ENCODE assay signal across 8 cellular contexts in the genomic region with DNA sequence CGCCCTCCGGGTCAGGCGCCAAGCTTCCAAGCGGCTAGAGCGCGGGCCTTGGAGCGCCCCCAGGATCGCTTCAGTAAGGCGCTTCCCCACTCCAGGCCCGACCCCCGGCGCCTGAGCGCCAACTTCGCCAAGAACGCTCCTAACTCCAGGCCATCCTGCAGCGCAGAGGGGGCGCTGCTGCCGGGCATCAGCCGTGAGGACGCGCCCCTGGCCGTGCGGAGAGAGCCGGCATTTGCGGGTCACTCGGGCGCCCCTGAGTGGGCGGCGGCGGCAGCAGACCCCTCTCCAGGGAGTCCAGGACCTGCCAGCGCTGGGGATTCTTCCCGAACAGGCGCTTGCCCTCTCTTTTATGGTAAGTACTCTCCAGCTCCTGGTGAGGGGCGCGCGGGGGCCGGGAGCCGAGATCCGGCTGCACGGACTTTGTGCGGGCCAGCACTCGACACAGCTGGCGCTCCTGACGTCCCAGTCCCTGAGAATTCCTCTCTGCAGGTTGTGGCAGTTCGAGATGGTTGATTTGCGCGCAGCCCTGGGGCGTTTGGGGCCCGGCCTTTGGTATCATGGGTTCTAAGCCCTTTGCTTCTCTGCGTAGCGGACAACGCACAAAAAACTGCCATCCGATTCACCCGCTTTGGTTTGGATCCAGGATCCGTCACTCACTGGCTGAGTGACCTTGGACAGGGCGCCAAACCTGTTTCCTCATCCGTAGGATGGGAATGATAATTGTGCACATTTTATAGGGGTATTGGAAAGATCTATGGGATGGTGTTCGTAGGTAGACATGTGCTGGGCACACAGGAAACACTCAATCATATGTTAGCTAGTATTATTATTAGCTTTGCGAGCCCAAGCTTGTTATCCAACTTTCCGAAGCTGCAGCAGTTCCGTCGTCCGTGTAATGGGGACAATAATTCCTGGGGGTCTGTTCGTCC. TPM values are rescaled to one million over a fixed set of nuclear protein-coding genes. Genes with fewer than 3 reads are reported as not detected.
A peak's percentile ranks its signal among the peaks of the same experiment; 100 is the strongest.
DNase-seq lines count a peak whose midpoint lies in the region; ATAC-seq and TF ChIP-seq lines count a peak whose summit lies in the region.

No MANE protein-coding gene starts in this region.

- H3K9me3 Mint-ChIP-seq in glutamatergic neuron (ENCODE audit: unreplicated experiment): peaks cover 24% of the 10 kb centered on the region

- H3K9ac ChIP-seq in ES-I3 (ENCODE audit: low read depth, low read length): peak overlapping the region; percentile 90
- no peak overlapping the region for H3K9ac ChIP-seq in rectal smooth muscle tissue (ENCODE audit: low read length)

- peaks cover 40% of the 10 kb centered on the region for H3K27me3 Mint-ChIP-seq in glutamatergic neuron (ENCODE audit: unreplicated experiment)

- no peaks in the 10 kb centered on the region for H3K9me3 ChIP-seq in ES-I3 (ENCODE audit: control insufficient read depth, insufficient read depth, low read length)
- H3K9me3 ChIP-seq in RWPE2 (ENCODE audit: severe bottlenecking): no peaks in the 10 kb centered on the region

- peaks cover 5% of the 10 kb centered on the region for H3K36me3 Mint-ChIP-seq in glutamatergic neuron (ENCODE audit: unreplicated experiment)

- H3K36me3 ChIP-seq in ES-I3 (ENCODE audit: insufficient read depth, low read length) (no peaks in the 10 kb centered on the region; the same call in 1 of the 2 replicates), RWPE2 (ENCODE audit: low read depth) (no peaks in the 10 kb centered on the region), rectal smooth muscle tissue (ENCODE audit: control insufficient read depth, insufficient read depth, low read length) (no peaks in the 10 kb centered on the region)

- H3K27me3 ChIP-seq in RWPE2 (ENCODE audit: insufficient read depth, poor library complexity, severe bottlenecking) (peaks cover 66% of the 10 kb centered on the region), rectal smooth muscle tissue (ENCODE audit: control insufficient read depth, insufficient read depth, low read length) (no peaks in the 10 kb centered on the region)

- H3K27ac Mint-ChIP-seq in glutamatergic neuron (ENCODE audit: unreplicated experiment): peak overlapping the region; percentile 98

- H3K4me3 Mint-ChIP-seq in glutamatergic neuron (ENCODE audit: unreplicated experiment): peak overlapping the region; percentile 98

- peaks cover 67% of the 10 kb centered on the region for H3K4me1 Mint-ChIP-seq in glutamatergic neuron (ENCODE audit: low read depth, unreplicated experiment)

- peak overlapping the region; percentile 18 for H3K4me3 ChIP-seq in RWPE2 (ENCODE audit: severe bottlenecking)
- H3K4me3 ChIP-seq in rectal smooth muscle tissue (ENCODE audit: low read length): peak overlapping the region; percentile 56

- no peaks in the 10 kb centered on the region for H3K4me1 ChIP-seq in ES-I3 (ENCODE audit: insufficient read depth, low read length)
- H3K4me1 ChIP-seq in RWPE2 (ENCODE audit: insufficient read depth, poor library complexity, severe bottlenecking): no peaks in the 10 kb centered on the region
- peaks cover 3% of the 10 kb centered on the region for H3K4me1 ChIP-seq in rectal smooth muscle tissue (ENCODE audit: control insufficient read depth, insufficient read depth, low read length)

- H3K27ac ChIP-seq in RWPE2 (ENCODE audit: poor library complexity, severe bottlenecking) (no peak overlapping the region), rectal smooth muscle tissue (ENCODE audit: low read depth, low read length) (no peak overlapping the region)

- TF ChIP-seq CTCF in RWPE2 (IDR thresholded peaks at IDR 0.05; ENCODE audit: poor library complexity, severe bottlenecking) (peak; percentile 10), glutamatergic neuron (IDR thresholded peaks at IDR 0.05; ENCODE audit: partially characterized antibody, unreplicated experiment) (no peak)

- ATAC-seq in RWPE2 (ENCODE audit: low read depth) (peak; percentile 29; the same call in 2 of the 3 replicates), HG03196 (IDR thresholded peaks at IDR 0.05; ENCODE audit: unreplicated experiment) (no peak)

- DNase-seq in RWPE2 (ENCODE audit: low spot score): no peak
- peak; percentile 79 for DNase-seq in glutamatergic neuron
- no peak for DNase-seq in HCEC 1CT
- no peak for DNase-seq in MV-4-11 (lab: John Stamatoyannopoulos, UW)
- no peak for DNase-seq in stimulated activated CD4-positive, alpha-beta T cell treated with anti-CD3 and anti-CD28 coated beads, Interleukin-2, amount 100 ng/mL, for 48 hours

RNA-seq across cellular contexts. Expression of a gene that starts 0.8 kb away (rescaled TPM):
- 98.4 TPM for total RNA-seq in glutamatergic neuron (ENCODE audit: unreplicated experiment)
